In the genomic region with DNA sequence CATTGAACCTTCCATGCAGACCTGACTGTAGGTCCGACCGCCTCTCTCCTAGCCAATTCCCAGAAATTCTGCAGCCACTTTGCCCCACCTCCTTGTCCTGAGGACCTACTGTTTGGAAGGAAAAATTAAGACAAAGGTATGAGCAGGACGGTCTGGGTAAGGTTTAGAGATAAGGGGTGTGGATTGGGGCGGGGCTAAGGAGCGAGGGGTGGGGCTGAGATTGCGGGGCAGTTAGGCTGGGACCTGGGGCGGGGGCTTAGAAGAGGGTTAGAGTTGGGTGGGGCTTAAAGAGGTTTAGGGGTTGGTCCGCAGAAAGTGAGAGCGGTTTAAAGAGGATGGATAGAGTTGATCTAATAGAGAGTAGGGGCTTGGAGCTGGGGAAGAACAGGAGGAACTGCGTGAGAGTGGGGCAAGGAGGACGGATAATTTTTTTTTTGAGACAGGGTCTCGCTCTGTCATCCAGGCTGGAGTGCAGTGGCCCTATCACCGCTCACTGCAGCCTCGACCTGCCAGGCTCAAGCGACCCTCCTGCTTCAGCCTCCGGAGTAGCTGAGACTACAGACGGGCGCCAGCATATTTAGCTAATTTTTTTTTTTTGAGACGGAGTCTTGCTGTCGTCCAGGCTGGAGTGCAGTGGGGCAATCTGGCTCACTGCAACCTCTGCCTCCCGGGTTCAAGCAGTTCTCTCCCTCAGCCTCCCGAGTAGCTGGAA, we compare ENCODE assay signal across 9 cellular contexts. TPM values are rescaled to one million over a fixed set of nuclear protein-coding genes. Genes with fewer than 3 reads are reported as not detected.
DNase-seq lines count a peak whose midpoint lies in the region; ATAC-seq and TF ChIP-seq lines count a peak whose summit lies in the region.
"Had no signal": no experiment of that assay in that cellular context is flagged by ENCODE, and none has a peak within 500 bp of the region (broad histone marks: within the 10 kb centered on the region; RNA-seq: fewer than 3 reads in every experiment).

No MANE protein-coding gene starts in this region.

- H3K36me3 Mint-ChIP-seq in CD4-positive, alpha-beta memory T cell = peaks cover 8 to 41% of the 10 kb centered on the region in 2 donors
- H3K36me3 Mint-ChIP-seq in dendritic cell treated with granulocyte-macrophage colony-stimulating factor and Interleukin-4, amounts not matched to agents 40 ng/mL and 50 ng/mL, for 4 days (ENCODE audit: low read depth) = peaks cover 66% of the 10 kb centered on the region
- peaks cover 11% of the 10 kb centered on the region for H3K36me3 Mint-ChIP-seq in neural progenitor cell

- H3K9ac ChIP-seq in KMS-11 (no peak overlapping the region), neural progenitor cell (no peak overlapping the region)

- peaks cover 40 to 71% (median 48%) of the 10 kb centered on the region in 4 donors for H3K4me1 Mint-ChIP-seq in CD4-positive, alpha-beta memory T cell
- H3K4me1 Mint-ChIP-seq in dendritic cell treated with granulocyte-macrophage colony-stimulating factor and Interleukin-4, amounts not matched to agents 40 ng/mL and 50 ng/mL, for 4 days (ENCODE audit: low read depth) = peaks cover 70% of the 10 kb centered on the region
- H3K4me1 Mint-ChIP-seq in neural progenitor cell = peaks cover 42% of the 10 kb centered on the region

- H3K4me3 ChIP-seq in CD4-positive, alpha-beta memory T cell (ENCODE audit: low read length in 2 of 2) = no peak overlapping the region
- H3K4me3 ChIP-seq in KMS-11 (IDR thresholded peaks at IDR 0.05; ENCODE audit: insufficient read depth, low read depth, low read length) (no peak overlapping the region), neural progenitor cell (no peak overlapping the region)

- H3K4me3 Mint-ChIP-seq in CD4-positive, alpha-beta memory T cell = peak overlapping the region; percentile 31 to 74 (median 55)
- H3K4me3 Mint-ChIP-seq in dendritic cell treated with granulocyte-macrophage colony-stimulating factor and Interleukin-4, amounts not matched to agents 40 ng/mL and 50 ng/mL, for 4 days = peak overlapping the region; percentile 78
- peak overlapping the region; percentile 83 for H3K4me3 Mint-ChIP-seq in neural progenitor cell

- no peaks in the 10 kb centered on the region for H3K36me3 ChIP-seq in CD4-positive, alpha-beta memory T cell (ENCODE audit: insufficient read depth, low read length)
- no peaks in the 10 kb centered on the region for H3K36me3 ChIP-seq in KMS-11 (ENCODE audit: insufficient read depth)
- no peaks in the 10 kb centered on the region for H3K36me3 ChIP-seq in neural progenitor cell

- no peak for TF ChIP-seq CTCF in KMS-11 (conservative IDR thresholded peaks at IDR 0.05; ENCODE audit: low read depth, low read length)
- no peak for TF ChIP-seq CTCF in neural progenitor cell (IDR thresholded peaks at IDR 0.05)

- POLR2A ChIA-PET in CD4-positive, alpha-beta memory T cell (lab: Charles Lee; ENCODE audit: partially characterized antibody) = interaction anchor here (1.1 to 4.7 kb wide), 6 partner anchors 10 to 128 kb away, joined by 3 to 67 read pairs (median 4); a partner anchor contains a TSS

- H3K79me2 ChIP-seq in KMS-11 (ENCODE audit: insufficient read depth, low read depth) (0 out of 2 replicates have a peak, but pooled peaks cover 15% of the 10 kb centered on the region), neural progenitor cell (ENCODE audit: low read depth) (peaks cover 22% of the 10 kb centered on the region)

- no peaks in the 10 kb centered on the region for H3K9me3 ChIP-seq in CD4-positive, alpha-beta memory T cell (ENCODE audit: control insufficient read depth in 1 of 2, low read length in 2 of 2)
- H3K9me3 ChIP-seq in neural progenitor cell (ENCODE audit: low read depth) = no peaks in the 10 kb centered on the region
- H3K9me3 ChIP-seq: tibial nerve had no signal

- no peaks in the 10 kb centered on the region for H3K27me3 ChIP-seq in CD4-positive, alpha-beta memory T cell (ENCODE audit: insufficient read depth, low read length)
- no peaks in the 10 kb centered on the region for H3K27me3 ChIP-seq in KMS-11 (ENCODE audit: insufficient read depth, low read depth)
- no peaks in the 10 kb centered on the region for H3K27me3 ChIP-seq in neural progenitor cell
- H3K27me3 ChIP-seq: tibial nerve had no signal

- H3K27ac Mint-ChIP-seq in CD4-positive, alpha-beta memory T cell = peak overlapping the region in 6 of 7 donors; percentile 29 to 94 (median 58)
- peak overlapping the region; percentile 91 for H3K27ac Mint-ChIP-seq in dendritic cell treated with granulocyte-macrophage colony-stimulating factor and Interleukin-4, amounts not matched to agents 40 ng/mL and 50 ng/mL, for 4 days
- H3K27ac Mint-ChIP-seq in neural progenitor cell = peak overlapping the region; percentile 76

- peak in 1 of 5 donors; percentile 23 for DNase-seq in CD4-positive, alpha-beta memory T cell
- no peak for DNase-seq in neural progenitor cell (ENCODE audit: low spot score)
- no peak for DNase-seq in Ammon's horn (ENCODE audit: low spot score)

- H3K27ac ChIP-seq in CD4-positive, alpha-beta memory T cell (ENCODE audit: low read depth, low read length) = no peak overlapping the region
- H3K27ac ChIP-seq in KMS-11 (peak overlapping the region; percentile 48), neural progenitor cell (no peak overlapping the region)

- peaks cover 44% of the 10 kb centered on the region for H3K4me1 ChIP-seq in CD4-positive, alpha-beta memory T cell (ENCODE audit: insufficient read depth, low read length)
- peaks cover 15% of the 10 kb centered on the region for H3K4me1 ChIP-seq in KMS-11 (ENCODE audit: low read depth, poor library complexity, severe bottlenecking)
- H3K4me1 ChIP-seq in neural progenitor cell = peaks cover 7% of the 10 kb centered on the region

- H3K27me3 Mint-ChIP-seq in CD4-positive, alpha-beta memory T cell = no peaks in the 10 kb centered on the region
- no peaks in the 10 kb centered on the region for H3K27me3 Mint-ChIP-seq in dendritic cell treated with granulocyte-macrophage colony-stimulating factor and Interleukin-4, amounts not matched to agents 40 ng/mL and 50 ng/mL, for 4 days
- peaks cover 7% of the 10 kb centered on the region for H3K27me3 Mint-ChIP-seq in neural progenitor cell (ENCODE audit: insufficient read depth, low read depth)

- peaks cover 0 to 2% (median 0%) of the 10 kb centered on the region in 8 donors for H3K9me3 Mint-ChIP-seq in CD4-positive, alpha-beta memory T cell
- H3K9me3 Mint-ChIP-seq in dendritic cell treated with granulocyte-macrophage colony-stimulating factor and Interleukin-4, amounts not matched to agents 40 ng/mL and 50 ng/mL, for 4 days = no peaks in the 10 kb centered on the region
- H3K9me3 Mint-ChIP-seq in neural progenitor cell = peaks cover 9% of the 10 kb centered on the region

- CTCF ChIA-PET in CD4-positive, alpha-beta memory T cell (lab: Charles Lee; ENCODE audit: partially characterized antibody) = interaction anchor here (1.8 kb wide), 1 partner anchor 29 kb away, joined by 10 read pairs; no protein-coding TSS in a partner anchor

- H4K20me1 ChIP-seq in KMS-11 (ENCODE audit: insufficient read depth) = no peaks in the 10 kb centered on the region
- peaks cover 22% of the 10 kb centered on the region for H4K20me1 ChIP-seq in neural progenitor cell (ENCODE audit: low read depth)

- H3F3A ChIP-seq in neural progenitor cell (ENCODE audit: low read depth) = peaks cover 58% of the 10 kb centered on the region

- intact Hi-C loops in CD4-positive, alpha-beta memory T cell (cut with micrococcal nuclease) = loop anchor here (2.0 kb wide), 1 partner anchor 537 kb away; a partner anchor contains a TSS
- intact Hi-C loops in dendritic cell treated with granulocyte-macrophage colony-stimulating factor and Interleukin-4, amounts not matched to agents 40 ng/mL and 50 ng/mL, for 4 days (cut with micrococcal nuclease) = no loop called here

- H2AFZ ChIP-seq in KMS-11 (ENCODE audit: low read depth) = peak overlapping the region; percentile 53; the same call in 1 of the 2 replicates
- H2AFZ ChIP-seq in neural progenitor cell (replicated peaks) = no peak overlapping the region

- peak overlapping the region; percentile 55 for H3K4me2 ChIP-seq in KMS-11
- H3K4me2 ChIP-seq in neural progenitor cell = no peak overlapping the region

- ATAC-seq in HG02588 (IDR thresholded peaks at IDR 0.05; ENCODE audit: unreplicated experiment) (no peak), GM18498 (IDR thresholded peaks at IDR 0.05; ENCODE audit: unreplicated experiment) (no peak), HG03521 (IDR thresholded peaks at IDR 0.05; ENCODE audit: unreplicated experiment) (no peak)

RNA-seq across cellular contexts. Expression of a gene that starts 1.7 kb away (rescaled TPM):
- 10 to 100 TPM; 20.3 to 20.9 TPM for total RNA-seq in CD4-positive, alpha-beta memory T cell
- under 1 TPM in 1 of 2 donors, not detected in 1; 0.30 TPM for polyA plus RNA-seq in CD4-positive, alpha-beta memory T cell
- 0.49 and 4.5 TPM in 2 replicates for total RNA-seq in neural progenitor cell (ENCODE audit: low replicate concordance)

RNA-seq across cellular contexts. Expression of a gene that starts 3.6 kb away (rescaled TPM):
- total RNA-seq in CD4-positive, alpha-beta memory T cell = 10 to 100 TPM; 31.2 to 34.0 TPM
- polyA plus RNA-seq in CD4-positive, alpha-beta memory T cell = 10 to 100 TPM; 26.2 to 40.1 TPM
- 3.2 and 5.4 TPM in 2 replicates for total RNA-seq in neural progenitor cell (ENCODE audit: low replicate concordance)

RNA-seq across cellular contexts. Expression of a gene that starts 4.4 kb away (rescaled TPM):
- 10 to 100 TPM; 20.8 to 26.4 TPM for total RNA-seq in CD4-positive, alpha-beta memory T cell
- 1 to 10 TPM in 1 of 2 donors, under 1 TPM in 1; 0.99 to 5.3 TPM for polyA plus RNA-seq in CD4-positive, alpha-beta memory T cell
- 4.8 and 10.8 TPM in 2 replicates for total RNA-seq in neural progenitor cell (ENCODE audit: low replicate concordance)

RNA-seq across cellular contexts. Expression of a gene that starts 20.6 kb away (rescaled TPM):
- total RNA-seq in CD4-positive, alpha-beta memory T cell = 1 to 10 TPM; 7.4 TPM
- 1 to 10 TPM; 1.7 to 2.1 TPM for polyA plus RNA-seq in CD4-positive, alpha-beta memory T cell
- total RNA-seq in neural progenitor cell (ENCODE audit: low replicate concordance) = 3.9 and 12.5 TPM in 2 replicates

RNA-seq across cellular contexts. Expression of a gene that starts 23.1 kb away (rescaled TPM):
- 1 to 10 TPM; 8.0 to 9.6 TPM for total RNA-seq in CD4-positive, alpha-beta memory T cell
- under 1 TPM in 1 of 2 donors, not detected in 1; 0.62 TPM for polyA plus RNA-seq in CD4-positive, alpha-beta memory T cell
- 2.1 and 15.2 TPM in 2 replicates for total RNA-seq in neural progenitor cell (ENCODE audit: low replicate concordance)
